ENCODE assay signal across 1 cellular context in genomic region chr2:177332992-177333388, GRCh38.
TF ChIP-seq lines count a peak whose summit lies in the region.

No MANE protein-coding gene starts in this region.

TF ChIP-seq in HepG2, 621 proteins besides CTCF, POLR2A, EP300 and RAD21 (continued from another document):
- TF ChIP-seq GTF2F1 (IDR thresholded peaks at IDR 0.05; ENCODE audit: low read length) = no peak
- no peak for TF ChIP-seq ZFP82 (CRISPR knock-in tag; IDR thresholded peaks at IDR 0.05; ENCODE audit: borderline replicate concordance)
- TF ChIP-seq REST (IDR thresholded peaks at IDR 0.05; ENCODE audit: borderline replicate concordance in 1 of 2, low read depth in 1 of 2, low read length in 2 of 2) = no peak
- no peak for TF ChIP-seq ZNF749 (CRISPR knock-in tag; IDR thresholded peaks at IDR 0.05; ENCODE audit: borderline replicate concordance)
- TF ChIP-seq DMAP1 (CRISPR knock-in tag; IDR thresholded peaks at IDR 0.05) = no peak
- no peak for TF ChIP-seq ZNF121 (CRISPR knock-in tag; IDR thresholded peaks at IDR 0.05)
- no peak for TF ChIP-seq YEATS2 (CRISPR knock-in tag; IDR thresholded peaks at IDR 0.05; ENCODE audit: borderline replicate concordance)
- TF ChIP-seq REPIN1 (CRISPR knock-in tag; IDR thresholded peaks at IDR 0.05; ENCODE audit: borderline replicate concordance, low read depth) = no peak
- TF ChIP-seq HES4 (CRISPR knock-in tag; IDR thresholded peaks at IDR 0.05; ENCODE audit: borderline replicate concordance) = no peak
